In the genomic region with DNA sequence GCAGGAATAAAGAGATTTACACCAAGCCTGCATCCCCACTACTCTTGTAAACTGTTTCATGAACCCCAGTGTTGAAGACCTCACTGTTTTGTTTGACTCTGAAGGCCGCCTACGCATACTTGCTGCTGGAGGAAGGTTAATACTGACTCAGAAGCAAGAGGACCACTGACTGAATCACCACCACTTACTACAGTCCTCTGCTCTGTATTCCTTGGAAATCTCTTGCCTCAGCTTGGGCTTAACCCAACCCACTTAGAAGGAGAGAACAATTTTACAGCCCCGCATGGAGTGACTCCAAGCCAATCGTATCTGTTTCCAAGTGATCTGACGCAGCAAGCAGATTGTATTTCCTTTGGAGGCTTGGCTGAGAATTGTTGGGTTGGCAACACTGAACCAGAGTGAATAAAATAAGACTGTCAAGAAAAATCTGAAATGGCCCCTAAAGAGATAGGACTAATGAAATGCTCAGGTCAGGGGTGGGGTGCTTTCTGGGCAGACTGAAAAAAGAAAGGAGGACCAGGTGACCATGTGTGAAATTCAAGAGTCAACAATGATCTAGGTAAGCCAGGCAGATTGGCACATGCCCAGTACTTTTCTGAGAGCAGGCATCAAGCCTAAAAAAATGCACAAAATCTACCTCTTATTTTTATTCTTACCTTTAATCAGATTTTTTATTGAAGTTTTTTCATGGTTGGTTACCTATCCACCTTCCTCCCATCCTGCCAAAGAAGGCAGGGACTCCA, we compare ENCODE assay signal across 10 cellular contexts.
DNase-seq lines count a peak whose midpoint lies in the region; ATAC-seq and TF ChIP-seq lines count a peak whose summit lies in the region.
"Had no signal": no experiment of that assay in that cellular context is flagged by ENCODE, and none has a peak within 500 bp of the region (broad histone marks: within the 10 kb centered on the region; RNA-seq: fewer than 3 reads in every experiment).

No MANE protein-coding gene starts in this region.

- no peak for ATAC-seq in HG02798 (IDR thresholded peaks at IDR 0.05; ENCODE audit: poor library complexity, unreplicated experiment)

- H3K9me3 ChIP-seq in parathyroid adenoma (ENCODE audit: control insufficient read depth, low read length), result no peaks in the 10 kb centered on the region

- H3K9ac ChIP-seq in parathyroid adenoma, result no peak overlapping the region

- H3K4me2 ChIP-seq in parathyroid adenoma (ENCODE audit: low read length), result no peak overlapping the region

- TF ChIP-seq CTCF in fibroblast of the aortic adventitia (IDR thresholded peaks at IDR 0.05; ENCODE audit: insufficient read depth, low read length) (no peak), parathyroid adenoma (IDR thresholded peaks at IDR 0.05) (no peak)

- H3K4me3 ChIP-seq in fibroblast of the aortic adventitia (ENCODE audit: low read depth, low read length), result no peak overlapping the region
- H3K4me3 ChIP-seq in parathyroid adenoma (ENCODE audit: low read depth, low read length), result no peak overlapping the region

- H3K27me3 ChIP-seq in parathyroid adenoma (ENCODE audit: control insufficient read depth, insufficient read depth, low read length), result no peaks in the 10 kb centered on the region

- H3K4me1 ChIP-seq in parathyroid adenoma, result peaks cover 18% of the 10 kb centered on the region

- H3K79me2 ChIP-seq in parathyroid adenoma, result no peaks in the 10 kb centered on the region

- H3K36me3 ChIP-seq in parathyroid adenoma (ENCODE audit: control insufficient read depth, insufficient read depth, low read length), result no peaks in the 10 kb centered on the region

- peak overlapping the region; percentile 67 for H2AFZ ChIP-seq in parathyroid adenoma

- peak overlapping the region; percentile 48 for H3K27ac ChIP-seq in parathyroid adenoma

- DNase-seq in AG08395 (ENCODE audit: low spot score) (peak; percentile 94), RKO (ENCODE audit: low spot score) (peak; percentile 96), fibroblast of the aortic adventitia (ENCODE audit: low read depth) (peak; percentile 100), retina (no peak), NOMO-1 treated with dmso at 0.1 percent for 144 hours (lab: John Stamatoyannopoulos, UW; ENCODE audit: unreplicated experiment) (no peak), NCI-H82 treated with DMSO at 0.1 percent for 48 hours (lab: John Stamatoyannopoulos, UW; ENCODE audit: unreplicated experiment) (no peak)
- DNase-seq: activated CD4-positive, alpha-beta T cell treated with anti-CD3 and anti-CD28 coated beads, Interleukin-2, amount 10 ng/mL, durations not matched to agents 24 days and 14 days; NCI-H1436 treated with DMSO at 0.1 percent for 48 hours had no signal

Comparison
In these comparisons a context has a peak if more than half of its experiments do, and no peak if none do; other contexts are left out.
1. DNase-seq: peak in AG08395 (single experiment), RKO (single experiment) and fibroblast of the aortic adventitia (single experiment); none in retina (single experiment), NOMO-1 treated with dmso at 0.1 percent for 144 hours (single experiment) and NCI-H82 treated with DMSO at 0.1 percent for 48 hours (single experiment).